In genomic region chr2:211141646-211142045, GRCh38 we compare ENCODE assay signal across 18 cellular contexts.
DNase-seq lines count a peak whose midpoint lies in the region; ATAC-seq, FAIRE-seq and TF ChIP-seq lines count a peak whose summit lies in the region.
"Had no signal": no experiment of that assay in that cellular context is flagged by ENCODE, and none has a peak within 500 bp of the region (broad histone marks: within the 10 kb centered on the region; RNA-seq: fewer than 3 reads in every experiment).

No MANE protein-coding gene starts in this region.

- WGBS in small intestine, 3 donors, result 87 to 89% (median 87%) methylated on average over 4 of the region's 4 CpGs

- no peak for TF ChIP-seq CTCF in PC-3 (conservative IDR thresholded peaks at IDR 0.05; ENCODE audit: low read depth, low read length)

- no TSS peak for BruUV-seq in PC-3 (replicated peaks; lab: Mats Ljungman, UMichigan)

- POLR2A ChIA-PET in PC-3 (lab: Charles Lee; ENCODE audit: unreplicated experiment), result no interaction called here

- DNase-seq in PC-3 (peak; percentile 78), iris pigment epithelial cell (ENCODE audit: low read depth) (peak; percentile 52), small intestine (no peak), H7 (no peak), GM03348 (ENCODE audit: low spot score) (no peak), left ventricle myocardium superior (no peak)
- DNase-seq: AML-193; CD4-positive, alpha-beta memory T cell; DMS153; DMS79; GF-D8; GOT3; H9 had no signal

- no peaks in the 10 kb centered on the region for H3K9me2 ChIP-seq in PC-3 (replicated peaks; ENCODE audit: low read length)

- H3K4me1 ChIP-seq in PC-3 (ENCODE audit: insufficient read depth, low read length) (peaks cover 54% of the 10 kb centered on the region), small intestine (ENCODE audit: control insufficient read depth in 2 of 2, insufficient read depth in 1 of 2, low read depth in 1 of 2, low read length in 1 of 2) (no peaks in the 10 kb centered on the region)

- 0 out of 2 replicates have a peak overlapping the region, but pooled peaks have one; percentile 31 for H3K4me3 ChIP-seq in PC-3 (ENCODE audit: low read length)
- no peak overlapping the region for H3K4me3 ChIP-seq in small intestine (ENCODE audit: low read depth in 1 of 2, low read length in 2 of 2)
- no peak overlapping the region for H3K4me3 ChIP-seq in H7 (ENCODE audit: insufficient read depth, low read depth, low read length)
- H3K4me3 ChIP-seq: GM12878 had no signal

- H3K4me2 ChIP-seq in PC-3 (ENCODE audit: low read length), result peak overlapping the region; percentile 51

- intact Hi-C loops in PC-3 (cut with micrococcal nuclease), result no loop called here
- intact Hi-C loops in left ventricle myocardium superior (cut with micrococcal nuclease), result no loop called here

- CTCF ChIA-PET in PC-3 (lab: Charles Lee), result no interaction called here

- no peaks in the 10 kb centered on the region for H4K20me1 ChIP-seq in PC-3 (ENCODE audit: low read length)

- no peaks in the 10 kb centered on the region for H3K9me3 ChIP-seq in PC-3 (ENCODE audit: low read length)
- H3K9me3 ChIP-seq in small intestine (ENCODE audit: control insufficient read depth, low read depth), result no peaks in the 10 kb centered on the region

- peak overlapping the region; percentile 22; the same call in 1 of the 2 replicates for H3K9ac ChIP-seq in PC-3 (ENCODE audit: low read length)

- H3K27me3 ChIP-seq in PC-3 (ENCODE audit: low read length) (no peaks in the 10 kb centered on the region), small intestine (ENCODE audit: control insufficient read depth in 2 of 2, insufficient read depth in 2 of 2, low read length in 2 of 2) (no peaks in the 10 kb centered on the region), H7 (ENCODE audit: control insufficient read depth, insufficient read depth, low read length) (no peaks in the 10 kb centered on the region)

- H3K36me3 ChIP-seq in PC-3 (ENCODE audit: low read depth, low read length) (no peaks in the 10 kb centered on the region; the same call in 1 of the 2 replicates), small intestine (ENCODE audit: control insufficient read depth in 2 of 2, insufficient read depth in 2 of 2, low read length in 2 of 2) (no peaks in the 10 kb centered on the region), H7 (replicated peaks; ENCODE audit: control insufficient read depth, insufficient read depth, low read length) (no peaks in the 10 kb centered on the region)

- FAIRE-seq in endometrium (lab: Jason Lieb, UNC) (peak; percentile 79), small intestine (lab: Jason Lieb, UNC) (peak; percentile 64)
- FAIRE-seq: GM12878, HepG2 had no signal

- H3K27ac ChIP-seq in PC-3 (ENCODE audit: low read length), result peak overlapping the region; percentile 84
- H3K27ac ChIP-seq in small intestine (ENCODE audit: low read depth in 1 of 2, low read length in 1 of 2), result no peak overlapping the region
- H3K27ac ChIP-seq: C4-2B had no signal

- peaks cover 17% of the 10 kb centered on the region; the same call in 1 of the 2 replicates for H3K79me2 ChIP-seq in PC-3 (ENCODE audit: low read length)

- no peaks in the 10 kb centered on the region for H3F3A ChIP-seq in PC-3 (ENCODE audit: low read length, unreplicated experiment)

- H2AFZ ChIP-seq in PC-3 (ENCODE audit: low read length), result no peak overlapping the region

- ATAC-seq in PC-3 (peak; percentile 67), HG03469 (IDR thresholded peaks at IDR 0.05; ENCODE audit: unreplicated experiment) (no peak), left ventricle myocardium superior (no peak)
- ATAC-seq: GM12878, HepG2 had no signal

Comparison
In these comparisons a context has a peak if more than half of its experiments do, and no peak if none do; other contexts are left out.
1. DNase-seq: peak in PC-3 (single experiment) and iris pigment epithelial cell (single experiment); none in small intestine (single experiment), H7 (single experiment), GM03348 (single experiment) and left ventricle myocardium superior (single experiment).